In genomic region chr10:60372436-60372835, GRCh38 we compare ENCODE assay signal across 23 cellular contexts.
"Had no signal": no experiment of that assay in that cellular context is flagged by ENCODE, and none has a peak within 500 bp of the region (broad histone marks: within the 10 kb centered on the region; RNA-seq: fewer than 3 reads in every experiment).

No MANE protein-coding gene starts in this region.

- ATAC-seq: effector memory CD8-positive, alpha-beta T cell; left cardiac atrium; left lung; naive thymus-derived CD4-positive, alpha-beta T cell; psoas muscle; right cardiac atrium; stimulated activated memory B cell treated with anti-CD40 and anti-IgM and Interleukin-4, amounts not matched to agents 10 μg/mL and 1 μg/mL and 100 μg/mL, for 72 hours; stimulated activated naive CD8-positive, alpha-beta T cell treated with anti-CD3 and anti-CD28 coated beads, Interleukin-15, Interleukin-2, amounts not matched to agents 100 U/mL and 50 U/mL, for 24 hours had no signal

- H3K27me3 ChIP-seq: colonic mucosa, hepatocyte, left lung, neural progenitor cell, spleen, suprapubic skin, thyroid gland, vagina had no signal

- H3K4me3 ChIP-seq: colonic mucosa, hepatocyte, left lung, neural progenitor cell, psoas muscle, skin epidermis, spleen, suprapubic skin, thyroid gland, vagina had no signal

- H3K9me3 ChIP-seq: colonic mucosa, left lung, psoas muscle, spleen, suprapubic skin, thyroid gland, vagina had no signal

- DNase-seq: colonic mucosa; dermis blood vessel endothelial cell; effector memory CD8-positive, alpha-beta T cell; erythroblast; kidney; left cardiac atrium; left lung; mesendoderm; midbrain; naive thymus-derived CD4-positive, alpha-beta T cell; psoas muscle; right cardiac atrium; spleen; stimulated activated CD4-positive, alpha-beta T cell treated with anti-CD3 and anti-CD28 coated beads, Interleukin-4, amount 100 ng/mL, for 4 hours; stimulated activated naive CD8-positive, alpha-beta T cell treated with anti-CD3 and anti-CD28 coated beads, Interleukin-15, Interleukin-2, amounts not matched to agents 100 U/mL and 50 U/mL, for 24 hours; thyroid gland; trophoblast cell had no signal

- H3K36me3 ChIP-seq: colonic mucosa, left lung, neural progenitor cell, spleen, suprapubic skin, thyroid gland, vagina had no signal

- H3K27ac ChIP-seq: colonic mucosa, hepatocyte, left lung, neural progenitor cell, psoas muscle, skin epidermis, spleen, suprapubic skin, thyroid gland, vagina had no signal

- H3K4me1 ChIP-seq: colonic mucosa, left lung, psoas muscle, spleen had no signal
